Comparison of ENCODE assay signal across 1 cellular context in genomic region chr10:11612004-11613001, GRCh38.
TF ChIP-seq lines count a peak whose summit lies in the region.

No MANE protein-coding gene starts in this region.

TF ChIP-seq in SK-N-SH, 30 proteins besides CTCF, POLR2A, EP300 and RAD21 (continued from another document):
- no peak for TF ChIP-seq IRF3 (IDR thresholded peaks at IDR 0.05; ENCODE audit: low read depth, low read length)
- no peak; the same call in 1 of the 2 replicates for TF ChIP-seq YY1 (IDR thresholded peaks at IDR 0.05; ENCODE audit: low read depth)
- TF ChIP-seq SMC3 (IDR thresholded peaks at IDR 0.05; ENCODE audit: low read depth, low read length): no peak
- no peak for TF ChIP-seq ZBTB33 (IDR thresholded peaks at IDR 0.05; ENCODE audit: borderline replicate concordance, low read depth)
- TF ChIP-seq PBX3 (IDR thresholded peaks at IDR 0.05): no peak
